ENCODE assay signal across 22 cellular contexts in genomic region chr12:25311501-25311900, GRCh38.
"Had no signal": no experiment of that assay in that cellular context is flagged by ENCODE, and none has a peak within 500 bp of the region (broad histone marks: within the 10 kb centered on the region; RNA-seq: fewer than 3 reads in every experiment).

No MANE protein-coding gene starts in this region.

- H3K4me3 ChIP-seq: dorsolateral prefrontal cortex, esophagus muscularis mucosa, mucosa of descending colon, skin epidermis, stomach, thoracic aorta had no signal

- H3K36me3 ChIP-seq: esophagus muscularis mucosa, neutrophil, stomach, thoracic aorta had no signal

- H3K4me1 ChIP-seq: esophagus muscularis mucosa, stomach had no signal

- H3K27ac ChIP-seq: dorsolateral prefrontal cortex, epithelial cell of prostate, esophagus muscularis mucosa, foreskin keratinocyte, neutrophil, skin epidermis, stomach, thoracic aorta had no signal

- DNase-seq: cortex of kidney; dorsolateral prefrontal cortex; effector CD8-positive, alpha-beta T cell; foreskin keratinocyte; head of caudate nucleus; hippocampal formation; mammary epithelial cell; mucosa of descending colon; naive thymus-derived CD8-positive, alpha-beta T cell; posterior cingulate gyrus; stimulated activated CD4-positive, alpha-beta T cell treated with anti-CD3 and anti-CD28 coated beads, Interleukin-2, amount 100 ng/mL, for 24 hours; stimulated activated CD4-positive, alpha-beta T cell treated with anti-CD3 and anti-CD28 coated beads, Interleukin-4, amount 100 ng/mL, for 4 hours; stimulated activated naive B cell treated with anti-CD40 and anti-IgM and Interleukin-4, amounts not matched to agents 10 μg/mL and 1 μg/mL and 100 μg/mL, for 72 hours; stomach; substantia nigra had no signal

- H3K9me3 ChIP-seq: esophagus muscularis mucosa, mucosa of descending colon, neutrophil, stomach, thoracic aorta had no signal

- ATAC-seq: foreskin keratinocyte; left lobe of liver; mucosa of descending colon; naive thymus-derived CD8-positive, alpha-beta T cell; sciatic nerve; stimulated activated naive B cell treated with anti-CD40 and anti-IgM and Interleukin-4, amounts not matched to agents 10 μg/mL and 1 μg/mL and 100 μg/mL, for 72 hours had no signal

- H3K27me3 ChIP-seq: dorsolateral prefrontal cortex, esophagus muscularis mucosa, foreskin keratinocyte, neutrophil, stomach had no signal
